ENCODE assay signal across 26 cellular contexts in the genomic region with DNA sequence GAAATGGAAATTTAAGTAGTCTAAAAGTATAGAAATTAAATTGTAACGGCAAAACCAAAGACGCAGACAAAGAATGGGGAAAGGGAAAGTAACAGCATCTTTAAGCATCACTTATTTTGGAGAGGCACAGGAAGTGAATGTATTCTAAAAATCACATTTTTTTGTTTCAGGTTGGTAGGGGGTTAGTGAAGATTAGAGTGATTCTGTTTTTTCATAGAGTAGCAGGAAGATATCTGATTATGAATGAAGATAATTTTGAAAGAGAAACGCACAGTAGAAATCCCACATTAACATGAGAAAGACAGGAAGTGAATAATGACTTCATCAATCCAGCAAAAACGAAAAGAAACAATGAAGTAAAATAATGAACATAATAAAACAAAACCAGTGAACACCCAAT.
DNase-seq lines count a peak whose midpoint lies in the region; ATAC-seq, FAIRE-seq and TF ChIP-seq lines count a peak whose summit lies in the region.
"Had no signal": no experiment of that assay in that cellular context is flagged by ENCODE, and none has a peak within 500 bp of the region (broad histone marks: within the 10 kb centered on the region; RNA-seq: fewer than 3 reads in every experiment).

No MANE protein-coding gene starts in this region.

- H3K27me3 Mint-ChIP-seq in T-helper 1 cell treated with Interleukin-12 subunit alpha and Interleukin-12 subunit beta and Interleukin-4 antibody, amounts not matched to agents 30 μg/mL and 1 μg/mL, for 36 hours (ENCODE audit: low read depth): no peaks in the 10 kb centered on the region
- H3K27me3 Mint-ChIP-seq in stimulated activated naive CD8-positive, alpha-beta T cell treated with anti-CD3 and anti-CD28 coated beads, Interleukin-15, Interleukin-2, amounts not matched to agents 100 ng/mL and 50 ng/mL, for 24 hours: peaks cover 16% of the 10 kb centered on the region
- peaks cover 5% of the 10 kb centered on the region for H3K27me3 Mint-ChIP-seq in stimulated activated naive CD8-positive, alpha-beta T cell treated with anti-CD3 and anti-CD28 coated beads, Interleukin-15, amount 100 ng/mL, for 72 hours
- H3K27me3 Mint-ChIP-seq: brain, naive B cell had no signal

- no peaks in the 10 kb centered on the region for H4K20me1 ChIP-seq in H1 (replicated peaks in 1 of 2; ENCODE audit: control insufficient read depth in 1 of 2, insufficient read depth in 2 of 2, low read length in 2 of 2)

- H3K79me1 ChIP-seq in H1 (ENCODE audit: low read depth, low read length): no peaks in the 10 kb centered on the region

- DNase-seq in T-helper 1 cell (no peak), H1 (ENCODE audit: low read depth in 1 of 2, low spot score in 2 of 2) (no peak), NCI-H2081 treated with DMSO at 0.1 percent for 48 hours (lab: John Stamatoyannopoulos, UW) (no peak), NCI-H748 treated with DMSO at 0.1 percent for 48 hours (lab: John Stamatoyannopoulos, UW) (no peak)
- DNase-seq in stimulated activated naive CD8-positive, alpha-beta T cell treated with anti-CD3 and anti-CD28 coated beads, Interleukin-15, Interleukin-2, amounts not matched to agents 100 U/mL and 50 U/mL, for 24 hours: no peak
- no peak for DNase-seq in stimulated activated naive CD8-positive, alpha-beta T cell treated with anti-CD3 and anti-CD28 coated beads, Interleukin-15, amount 100 ng/mL, for 72 hours
- DNase-seq: activated CD8-positive, alpha-beta memory T cell treated with anti-CD3 and anti-CD28 coated beads for 24 hours; adrenal gland; DMS 273 treated with DMSO at 0.1 percent for 48 hours; HCEC 1CT; KG1; MG63; naive B cell; NCI-H1105 treated with DMSO at 0.1 percent for 48 hours; NCI-H1930; NCI-H526 treated with DMSO at 0.1 percent for 48 hours; SIG-M5; tibial artery had no signal

- H3K4me1 Mint-ChIP-seq in T-helper 1 cell treated with Interleukin-12 subunit alpha and Interleukin-12 subunit beta and Interleukin-4 antibody, amounts not matched to agents 30 μg/mL and 1 μg/mL, for 36 hours (ENCODE audit: low read depth): peaks cover 7% of the 10 kb centered on the region
- peaks cover 12% of the 10 kb centered on the region for H3K4me1 Mint-ChIP-seq in stimulated activated naive CD8-positive, alpha-beta T cell treated with anti-CD3 and anti-CD28 coated beads, Interleukin-15, Interleukin-2, amounts not matched to agents 100 ng/mL and 50 ng/mL, for 24 hours (ENCODE audit: low read depth)
- peaks cover 10% of the 10 kb centered on the region for H3K4me1 Mint-ChIP-seq in stimulated activated naive CD8-positive, alpha-beta T cell treated with anti-CD3 and anti-CD28 coated beads, Interleukin-15, amount 100 ng/mL, for 72 hours
- H3K4me1 Mint-ChIP-seq: brain had no signal

- WGBS in H1 (ENCODE audit: extremely low coverage in 1 of 2, insufficient coverage in 1 of 2, insufficient read length in 1 of 2, insufficient replicate concordance in 2 of 2, low coverage in 1 of 2, low lambda C conversion rate in 2 of 2, missing lambda C conversion rate in 1 of 2), 2 experiments: 2% methylated on average over 4 of the region's 4 CpGs; no CpG with 5 or more reads in 1 of the 2 experiments

- peak overlapping the region in 1 of 4 experiments; percentile 33; a peak in 1 of 8 replicates for H3K4me3 ChIP-seq in H1 (ENCODE audit: extremely low read depth in 1 of 4, insufficient read depth in 2 of 4, low read depth in 3 of 4, low read length in 4 of 4)
- H3K4me3 ChIP-seq: adrenal gland, MG63, tibial artery had no signal

- H3K56ac ChIP-seq in H1 (replicated peaks; ENCODE audit: insufficient read length, low read depth, low read length): no peak overlapping the region

- H3K9me3 ChIP-seq in H1 (ENCODE audit: insufficient read depth in 2 of 2, low read depth in 1 of 2, low read length in 1 of 2): no peaks in the 10 kb centered on the region; a peak in 1 of 4 replicates
- H3K9me3 ChIP-seq: adrenal gland, MG63, tibial artery had no signal

- no peak overlapping the region for H2BK15ac ChIP-seq in H1 (ENCODE audit: low read length)

- H2BK5ac ChIP-seq in H1 (ENCODE audit: low read depth, low read length): no peak overlapping the region; the same call in 1 of the 2 replicates

- no peak overlapping the region for H4K91ac ChIP-seq in H1 (replicated peaks; ENCODE audit: insufficient read length, low read length)

- CTCF ChIA-PET in H1 (lab: Charles Lee; ENCODE audit: partially characterized antibody): interaction anchor here (1.0 kb wide), 1 partner anchor 15 kb away, joined by 4 read pairs; no protein-coding TSS in a partner anchor

- H3K23ac ChIP-seq in H1 (ENCODE audit: insufficient read length): no peak overlapping the region

- TF ChIP-seq POLR2A in H1 (IDR thresholded peaks at IDR 0.05; ENCODE audit: control extremely low read depth in 1 of 2, low read depth in 2 of 2, low read length in 2 of 2): no peak

- no peak overlapping the region for H3K14ac ChIP-seq in H1 (ENCODE audit: insufficient read length)

- H3K23me2 ChIP-seq in H1 (ENCODE audit: low read depth, low read length): no peaks in the 10 kb centered on the region

- no peak overlapping the region for H2BK12ac ChIP-seq in H1 (ENCODE audit: low read depth, low read length)

- H3K18ac ChIP-seq in H1 (ENCODE audit: extremely low read depth, low read length): no peak overlapping the region

- no peaks in the 10 kb centered on the region for H3K36me3 Mint-ChIP-seq in T-helper 1 cell treated with Interleukin-12 subunit alpha and Interleukin-12 subunit beta and Interleukin-4 antibody, amounts not matched to agents 30 μg/mL and 1 μg/mL, for 36 hours (ENCODE audit: low read depth)
- no peaks in the 10 kb centered on the region for H3K36me3 Mint-ChIP-seq in stimulated activated naive CD8-positive, alpha-beta T cell treated with anti-CD3 and anti-CD28 coated beads, Interleukin-15, Interleukin-2, amounts not matched to agents 100 ng/mL and 50 ng/mL, for 24 hours (ENCODE audit: low read depth)
- H3K36me3 Mint-ChIP-seq: brain had no signal

- TF ChIP-seq EP300 in H1 (IDR thresholded peaks at IDR 0.05; ENCODE audit: borderline replicate concordance in 1 of 2, low read depth in 2 of 2, low read length in 2 of 2): no peak

- peaks cover 0 to 8% (median 3%) of the 10 kb centered on the region in 4 experiments; a peak in 4 of 7 replicates for H3K4me1 ChIP-seq in H1 (replicated peaks in 1 of 4; ENCODE audit: control insufficient read depth in 3 of 4, insufficient read depth in 4 of 4, low read length in 3 of 4)
- H3K4me1 ChIP-seq: adrenal gland, tibial artery had no signal

- peak overlapping the region; percentile 60 for H4K5ac ChIP-seq in H1 (ENCODE audit: insufficient read length, low read depth, low read length)

- H4K8ac ChIP-seq in H1 (ENCODE audit: extremely low read depth, insufficient read depth, low read length): no peak overlapping the region

- TF ChIP-seq CTCF in H1 (IDR thresholded peaks at IDR 0.05; ENCODE audit: control extremely low read depth in 1 of 3, insufficient read depth in 1 of 3, low read depth in 1 of 3, low read length in 3 of 3): no peak

- H3K4me3 Mint-ChIP-seq in T-helper 1 cell treated with Interleukin-12 subunit alpha and Interleukin-12 subunit beta and Interleukin-4 antibody, amounts not matched to agents 30 μg/mL and 1 μg/mL, for 36 hours: no peak overlapping the region
- no peak overlapping the region for H3K4me3 Mint-ChIP-seq in stimulated activated naive CD8-positive, alpha-beta T cell treated with anti-CD3 and anti-CD28 coated beads, Interleukin-15, Interleukin-2, amounts not matched to agents 100 ng/mL and 50 ng/mL, for 24 hours
- peak overlapping the region; percentile 16 to 30 for H3K4me3 Mint-ChIP-seq in stimulated activated naive CD8-positive, alpha-beta T cell treated with anti-CD3 and anti-CD28 coated beads, Interleukin-15, amount 100 ng/mL, for 72 hours
- H3K4me3 Mint-ChIP-seq: brain, naive B cell had no signal

- no peak overlapping the region for H2AFZ ChIP-seq in H1 (ENCODE audit: low read length)

- peak overlapping the region; percentile 8 for H3K27ac Mint-ChIP-seq in T-helper 1 cell treated with Interleukin-12 subunit alpha and Interleukin-12 subunit beta and Interleukin-4 antibody, amounts not matched to agents 30 μg/mL and 1 μg/mL, for 36 hours
- H3K27ac Mint-ChIP-seq in stimulated activated naive CD8-positive, alpha-beta T cell treated with anti-CD3 and anti-CD28 coated beads, Interleukin-15, Interleukin-2, amounts not matched to agents 100 ng/mL and 50 ng/mL, for 24 hours: peak overlapping the region; percentile 14
- peak overlapping the region in 1 of 2 donors; percentile 57 for H3K27ac Mint-ChIP-seq in stimulated activated naive CD8-positive, alpha-beta T cell treated with anti-CD3 and anti-CD28 coated beads, Interleukin-15, amount 100 ng/mL, for 72 hours
- H3K27ac Mint-ChIP-seq: CD4-positive, CD25-positive, alpha-beta regulatory T cell; naive B cell had no signal

- H3K79me2 ChIP-seq in H1 (ENCODE audit: control insufficient read depth in 1 of 2, insufficient read depth in 2 of 2, low read length in 2 of 2): no peaks in the 10 kb centered on the region

- no peak for ATAC-seq in stimulated activated naive CD8-positive, alpha-beta T cell treated with anti-CD3 and anti-CD28 coated beads, Interleukin-15, Interleukin-2, amounts not matched to agents 100 U/mL and 50 U/mL, for 24 hours
- ATAC-seq in stimulated activated naive CD8-positive, alpha-beta T cell treated with anti-CD3 and anti-CD28 coated beads, Interleukin-15, amount 100 ng/mL, for 72 hours: no peak

- no peak overlapping the region for H3K4ac ChIP-seq in H1 (replicated peaks; ENCODE audit: insufficient read length, low read depth, low read length)

- FAIRE-seq in H1 (lab: Jason Lieb, UNC): no peak
- FAIRE-seq: keratinocyte, RCC 7860 had no signal

- no peak overlapping the region for H2AK5ac ChIP-seq in H1 (ENCODE audit: low read depth, low read length)

- H3K27me3 ChIP-seq in H1 (replicated peaks in 1 of 4; ENCODE audit: control insufficient read depth in 3 of 4, extremely low read depth in 1 of 4, insufficient read depth in 3 of 4, low read length in 3 of 4): no peaks in the 10 kb centered on the region
- H3K27me3 ChIP-seq: adrenal gland, MG63, tibial artery had no signal

- POLR2A ChIA-PET in H1 (lab: Charles Lee; ENCODE audit: partially characterized antibody): no interaction called here

- H3K4me2 ChIP-seq in H1 (ENCODE audit: insufficient read depth in 1 of 2, low read depth in 2 of 2, low read length in 2 of 2): peak overlapping the region in 1 of 2 experiments; percentile 35; a peak in 2 of 4 replicates

- no peaks in the 10 kb centered on the region for H3K36me3 ChIP-seq in H1 (ENCODE audit: control insufficient read depth in 2 of 4, insufficient read depth in 4 of 4, low read length in 3 of 4)
- H3K36me3 ChIP-seq: adrenal gland, MG63, tibial artery had no signal

- no peak for TF ChIP-seq RAD21 in H1 (IDR thresholded peaks at IDR 0.05 in 1 of 2, conservative IDR thresholded peaks at IDR 0.05 in 1 of 2; ENCODE audit: low read depth in 2 of 2, low read length in 2 of 2)

- no peak overlapping the region for H2BK120ac ChIP-seq in H1 (replicated peaks; ENCODE audit: low read depth, low read length)

- no peak overlapping the region for H3K9ac ChIP-seq in H1 (replicated peaks in 1 of 4; ENCODE audit: extremely low read depth in 1 of 4, low read depth in 3 of 4, low read length in 3 of 4)

- no peaks in the 10 kb centered on the region for H3K9me3 Mint-ChIP-seq in T-helper 1 cell treated with Interleukin-12 subunit alpha and Interleukin-12 subunit beta and Interleukin-4 antibody, amounts not matched to agents 30 μg/mL and 1 μg/mL, for 36 hours
- no peaks in the 10 kb centered on the region for H3K9me3 Mint-ChIP-seq in stimulated activated naive CD8-positive, alpha-beta T cell treated with anti-CD3 and anti-CD28 coated beads, Interleukin-15, Interleukin-2, amounts not matched to agents 100 ng/mL and 50 ng/mL, for 24 hours
- no peaks in the 10 kb centered on the region for H3K9me3 Mint-ChIP-seq in stimulated activated naive CD8-positive, alpha-beta T cell treated with anti-CD3 and anti-CD28 coated beads, Interleukin-15, amount 100 ng/mL, for 72 hours

- no peak overlapping the region for H2BK20ac ChIP-seq in H1 (ENCODE audit: low read length)

- H3K27ac ChIP-seq in H1 (ENCODE audit: low read depth, low read length): no peak overlapping the region
- H3K27ac ChIP-seq: 22Rv1, adrenal gland, epithelial cell of prostate, tibial artery had no signal

Comparison
In these comparisons a context has a peak if more than half of its experiments do, and no peak if none do; other contexts are left out.
1. H3K4me3 Mint-ChIP-seq: peak in stimulated activated naive CD8-positive, alpha-beta T cell treated with anti-CD3 and anti-CD28 coated beads, Interleukin-15, amount 100 ng/mL, for 72 hours (2 of 2); none in T-helper 1 cell treated with Interleukin-12 subunit alpha and Interleukin-12 subunit beta and Interleukin-4 antibody, amounts not matched to agents 30 μg/mL and 1 μg/mL, for 36 hours (single experiment) and stimulated activated naive CD8-positive, alpha-beta T cell treated with anti-CD3 and anti-CD28 coated beads, Interleukin-15, Interleukin-2, amounts not matched to agents 100 ng/mL and 50 ng/mL, for 24 hours (single experiment).